ENCODE assay signal across 5 cellular contexts in the genomic region with DNA sequence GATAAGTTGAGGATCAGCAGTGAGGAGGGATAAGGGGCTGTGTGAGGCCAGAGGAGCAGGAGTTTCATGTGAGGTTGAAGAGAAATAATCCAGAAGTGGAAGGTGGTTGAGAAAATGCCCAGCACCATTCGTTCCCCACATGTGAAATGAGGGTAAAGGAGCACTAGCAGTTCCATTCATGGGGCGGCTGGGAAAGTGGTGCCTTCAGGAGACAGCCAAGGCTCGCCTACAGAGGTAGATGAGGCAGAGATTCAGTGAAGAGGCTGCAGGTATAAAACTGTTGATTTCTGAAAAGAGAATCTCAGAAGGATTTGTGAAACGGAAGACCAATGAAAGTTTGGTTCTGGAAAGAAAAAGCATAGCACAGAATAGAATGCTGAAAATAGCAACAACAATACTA.
"Had no signal": no experiment of that assay in that cellular context is flagged by ENCODE, and none has a peak within 500 bp of the region (broad histone marks: within the 10 kb centered on the region; RNA-seq: fewer than 3 reads in every experiment).

No MANE protein-coding gene starts in this region.

- DNase-seq: H9, HCEC 1CT, IMR-90 had no signal

- H3K27ac Mint-ChIP-seq: GM23338, H9 had no signal

- H3K4me1 Mint-ChIP-seq: GM23338, H9 had no signal

- ATAC-seq: GM23338, K562 had no signal

- H3K4me2 ChIP-seq: GM23338 had no signal

- H2AFZ ChIP-seq: GM23338 had no signal

- H3K4me3 ChIP-seq: GM23338, K562 had no signal

- H3K4me3 Mint-ChIP-seq: GM23338, H9 had no signal
